Comparison of ENCODE assay signal across 16 cellular contexts in the genomic region with DNA sequence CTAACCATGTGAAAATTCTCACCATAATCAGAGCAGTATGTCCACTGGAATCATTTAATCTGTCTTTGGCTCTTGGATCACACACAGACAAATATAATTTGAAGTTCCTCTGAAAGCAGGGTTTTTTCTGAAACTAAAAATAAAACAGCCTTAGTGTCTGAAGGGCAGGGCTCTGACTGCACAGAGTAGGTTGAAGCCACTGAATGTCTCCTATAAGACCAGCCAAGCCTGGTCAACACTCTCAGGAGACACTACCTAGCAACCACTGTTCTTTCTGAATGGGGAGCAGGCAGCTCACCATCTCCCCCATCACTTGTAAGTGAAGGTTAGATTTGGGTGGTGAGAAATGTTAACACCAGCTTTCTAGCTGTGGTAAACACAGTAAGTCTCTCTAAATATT. TPM values are rescaled to one million over a fixed set of nuclear protein-coding genes. Genes with fewer than 3 reads are reported as not detected.
DNase-seq lines count a peak whose midpoint lies in the region; ATAC-seq and TF ChIP-seq lines count a peak whose summit lies in the region.
"Had no signal": no experiment of that assay in that cellular context is flagged by ENCODE, and none has a peak within 500 bp of the region (broad histone marks: within the 10 kb centered on the region; RNA-seq: fewer than 3 reads in every experiment).

No MANE protein-coding gene starts in this region.

- TF ChIP-seq CTCF in activated B cell treated with CpG ODN at 0.5 μM for 24 hours (IDR thresholded peaks at IDR 0.05) (no peak), MCF 10A (IDR thresholded peaks at IDR 0.05; ENCODE audit: unreplicated experiment) (no peak)

- DNase-seq in activated naive CD8-positive, alpha-beta T cell treated with anti-CD3 and anti-CD28 coated beads, Interleukin-2, amount 50 U/mL, for 24 hours: no peak
- no peak for DNase-seq in activated naive CD8-positive, alpha-beta T cell treated with anti-CD3 and anti-CD28 coated beads for 36 hours
- DNase-seq in activated B cell treated with CpG ODN at 0.5 μM for 24 hours: no peak
- DNase-seq in stimulated activated naive B cell treated with anti-CD40 and anti-IgM and Interleukin-4, amounts not matched to agents 10 μg/mL and 1 μg/mL and 100 μg/mL, for 72 hours: no peak
- no peak for DNase-seq in NCI-H2171 treated with DMSO at 0.1 percent for 48 hours (lab: John Stamatoyannopoulos, UW)
- DNase-seq in NCI-H2171 (lab: John Stamatoyannopoulos, UW): no peak
- no peak for DNase-seq in MCF 10A (ENCODE audit: unreplicated experiment)
- DNase-seq: ACHN; Caco-2; Calu3; CD4-positive, alpha-beta T cell; CD8-positive, alpha-beta T cell; DMS79 treated with DMSO at 0.1 percent for 48 hours; GF-D8 had no signal

- H3K4me1 Mint-ChIP-seq in activated naive CD8-positive, alpha-beta T cell treated with anti-CD3 and anti-CD28 coated beads, Interleukin-2, amount 50 U/mL, for 24 hours: no peaks in the 10 kb centered on the region
- H3K4me1 Mint-ChIP-seq in activated naive CD8-positive, alpha-beta T cell treated with anti-CD3 and anti-CD28 coated beads for 36 hours: no peaks in the 10 kb centered on the region
- peaks cover 40% of the 10 kb centered on the region for H3K4me1 Mint-ChIP-seq in activated B cell treated with CpG ODN at 0.5 μM for 24 hours
- H3K4me1 Mint-ChIP-seq in dendritic cell treated with granulocyte-macrophage colony-stimulating factor and Interleukin-4, amounts not matched to agents 40 ng/mL and 50 ng/mL, for 4 days (ENCODE audit: low read depth): peaks cover 70% of the 10 kb centered on the region
- H3K4me1 Mint-ChIP-seq in stimulated activated naive B cell treated with anti-CD40 and anti-IgM and Interleukin-4, amounts not matched to agents 10 μg/mL and 1 μg/mL and 100 μg/mL, for 72 hours: peaks cover 19 to 50% of the 10 kb centered on the region in 2 donors
- peaks cover 9% of the 10 kb centered on the region for H3K4me1 Mint-ChIP-seq in MCF 10A (ENCODE audit: insufficient read depth, unreplicated experiment)

- H3K27ac Mint-ChIP-seq in activated naive CD8-positive, alpha-beta T cell treated with anti-CD3 and anti-CD28 coated beads, Interleukin-2, amount 50 U/mL, for 24 hours: no peak overlapping the region
- no peak overlapping the region for H3K27ac Mint-ChIP-seq in activated naive CD8-positive, alpha-beta T cell treated with anti-CD3 and anti-CD28 coated beads for 36 hours
- H3K27ac Mint-ChIP-seq in activated B cell treated with CpG ODN at 0.5 μM for 24 hours (no peak overlapping the region), MCF 10A (ENCODE audit: low read depth, unreplicated experiment) (no peak overlapping the region)
- peak overlapping the region; percentile 95 for H3K27ac Mint-ChIP-seq in dendritic cell treated with granulocyte-macrophage colony-stimulating factor and Interleukin-4, amounts not matched to agents 40 ng/mL and 50 ng/mL, for 4 days
- peak overlapping the region; percentile 14 for H3K27ac Mint-ChIP-seq in stimulated activated naive B cell treated with anti-CD40 and anti-IgM and Interleukin-4, amounts not matched to agents 10 μg/mL and 1 μg/mL and 100 μg/mL, for 72 hours
- H3K27ac Mint-ChIP-seq: CD4-positive, alpha-beta T cell; CD8-positive, alpha-beta T cell had no signal

- intact Hi-C loops in activated B cell treated with CpG ODN at 0.5 μM for 24 hours (cut with micrococcal nuclease): no loop called here
- intact Hi-C loops in dendritic cell treated with granulocyte-macrophage colony-stimulating factor and Interleukin-4, amounts not matched to agents 40 ng/mL and 50 ng/mL, for 4 days (cut with micrococcal nuclease): loop anchor here (10.0 kb wide), 1 partner anchor 236 kb away; no protein-coding TSS in a partner anchor
- intact Hi-C loops in MCF 10A (cut with micrococcal nuclease): no loop called here

- peak; percentile 36 for ATAC-seq in activated naive CD8-positive, alpha-beta T cell treated with anti-CD3 and anti-CD28 coated beads, Interleukin-2, amount 50 U/mL, for 24 hours
- ATAC-seq in activated B cell treated with CpG ODN at 0.5 μM for 24 hours (ENCODE audit: low read depth): peak; percentile 31
- peak; percentile 83 to 85 for ATAC-seq in stimulated activated naive B cell treated with anti-CD40 and anti-IgM and Interleukin-4, amounts not matched to agents 10 μg/mL and 1 μg/mL and 100 μg/mL, for 72 hours (replicated peaks)
- ATAC-seq: A549; CD8-positive, alpha-beta T cell had no signal

- POLR2A ChIA-PET in activated B cell treated with CpG ODN at 0.5 μM for 24 hours (lab: Charles Lee): interaction anchor here (1.4 kb wide), 1 partner anchor 16 kb away, joined by 7 read pairs; the partner anchor contains the start of gene TMEM183A
- POLR2A ChIA-PET in MCF 10A (lab: Yijun Ruan, JAX): interaction anchor here (0.7 to 1.3 kb wide), 4 partner anchors 14 to 46 kb away, joined by 3 to 4 read pairs (median 3); no protein-coding TSS in a partner anchor

- no peak overlapping the region for H3K4me3 Mint-ChIP-seq in activated naive CD8-positive, alpha-beta T cell treated with anti-CD3 and anti-CD28 coated beads, Interleukin-2, amount 50 U/mL, for 24 hours
- H3K4me3 Mint-ChIP-seq in activated naive CD8-positive, alpha-beta T cell treated with anti-CD3 and anti-CD28 coated beads for 36 hours: no peak overlapping the region
- H3K4me3 Mint-ChIP-seq in activated B cell treated with CpG ODN at 0.5 μM for 24 hours (no peak overlapping the region), MCF 10A (ENCODE audit: unreplicated experiment) (no peak overlapping the region)
- no peak overlapping the region for H3K4me3 Mint-ChIP-seq in dendritic cell treated with granulocyte-macrophage colony-stimulating factor and Interleukin-4, amounts not matched to agents 40 ng/mL and 50 ng/mL, for 4 days
- H3K4me3 Mint-ChIP-seq in stimulated activated naive B cell treated with anti-CD40 and anti-IgM and Interleukin-4, amounts not matched to agents 10 μg/mL and 1 μg/mL and 100 μg/mL, for 72 hours: peak overlapping the region in 1 of 2 donors; percentile 33
- H3K4me3 Mint-ChIP-seq: CD4-positive, alpha-beta T cell; CD8-positive, alpha-beta T cell had no signal

- no peaks in the 10 kb centered on the region for H3K9me3 Mint-ChIP-seq in activated naive CD8-positive, alpha-beta T cell treated with anti-CD3 and anti-CD28 coated beads, Interleukin-2, amount 50 U/mL, for 24 hours
- H3K9me3 Mint-ChIP-seq in activated naive CD8-positive, alpha-beta T cell treated with anti-CD3 and anti-CD28 coated beads for 36 hours: no peaks in the 10 kb centered on the region
- H3K9me3 Mint-ChIP-seq in activated B cell treated with CpG ODN at 0.5 μM for 24 hours: no peaks in the 10 kb centered on the region
- peaks cover 8% of the 10 kb centered on the region for H3K9me3 Mint-ChIP-seq in dendritic cell treated with granulocyte-macrophage colony-stimulating factor and Interleukin-4, amounts not matched to agents 40 ng/mL and 50 ng/mL, for 4 days
- peaks cover 2 to 5% of the 10 kb centered on the region in 2 donors for H3K9me3 Mint-ChIP-seq in stimulated activated naive B cell treated with anti-CD40 and anti-IgM and Interleukin-4, amounts not matched to agents 10 μg/mL and 1 μg/mL and 100 μg/mL, for 72 hours
- H3K9me3 Mint-ChIP-seq in MCF 10A (ENCODE audit: unreplicated experiment): peaks cover 9% of the 10 kb centered on the region
- H3K9me3 Mint-ChIP-seq: CD4-positive, alpha-beta T cell; CD8-positive, alpha-beta T cell had no signal

- no TSS peak for BruUV-seq in MCF 10A (replicated peaks; lab: Mats Ljungman, UMichigan)

- peaks cover 20% of the 10 kb centered on the region for H3K27me3 Mint-ChIP-seq in activated naive CD8-positive, alpha-beta T cell treated with anti-CD3 and anti-CD28 coated beads, Interleukin-2, amount 50 U/mL, for 24 hours
- peaks cover 26% of the 10 kb centered on the region for H3K27me3 Mint-ChIP-seq in activated naive CD8-positive, alpha-beta T cell treated with anti-CD3 and anti-CD28 coated beads for 36 hours
- peaks cover 2% of the 10 kb centered on the region for H3K27me3 Mint-ChIP-seq in activated B cell treated with CpG ODN at 0.5 μM for 24 hours
- H3K27me3 Mint-ChIP-seq in dendritic cell treated with granulocyte-macrophage colony-stimulating factor and Interleukin-4, amounts not matched to agents 40 ng/mL and 50 ng/mL, for 4 days: no peaks in the 10 kb centered on the region
- no peaks in the 10 kb centered on the region for H3K27me3 Mint-ChIP-seq in stimulated activated naive B cell treated with anti-CD40 and anti-IgM and Interleukin-4, amounts not matched to agents 10 μg/mL and 1 μg/mL and 100 μg/mL, for 72 hours
- peaks cover 64% of the 10 kb centered on the region for H3K27me3 Mint-ChIP-seq in MCF 10A (ENCODE audit: insufficient read depth, unreplicated experiment)

- no peaks in the 10 kb centered on the region for H3K36me3 Mint-ChIP-seq in activated naive CD8-positive, alpha-beta T cell treated with anti-CD3 and anti-CD28 coated beads, Interleukin-2, amount 50 U/mL, for 24 hours (ENCODE audit: low read depth)
- no peaks in the 10 kb centered on the region for H3K36me3 Mint-ChIP-seq in activated naive CD8-positive, alpha-beta T cell treated with anti-CD3 and anti-CD28 coated beads for 36 hours
- H3K36me3 Mint-ChIP-seq in activated B cell treated with CpG ODN at 0.5 μM for 24 hours (ENCODE audit: low read depth): no peaks in the 10 kb centered on the region
- H3K36me3 Mint-ChIP-seq in dendritic cell treated with granulocyte-macrophage colony-stimulating factor and Interleukin-4, amounts not matched to agents 40 ng/mL and 50 ng/mL, for 4 days (ENCODE audit: low read depth): no peaks in the 10 kb centered on the region
- peaks cover 2 to 3% of the 10 kb centered on the region in 2 donors for H3K36me3 Mint-ChIP-seq in stimulated activated naive B cell treated with anti-CD40 and anti-IgM and Interleukin-4, amounts not matched to agents 10 μg/mL and 1 μg/mL and 100 μg/mL, for 72 hours
- no peaks in the 10 kb centered on the region for H3K36me3 Mint-ChIP-seq in MCF 10A (ENCODE audit: insufficient read depth, unreplicated experiment)
- H3K36me3 Mint-ChIP-seq: CD8-positive, alpha-beta T cell had no signal

- CTCF ChIA-PET in activated B cell treated with CpG ODN at 0.5 μM for 24 hours (lab: Charles Lee): interaction anchor here (1.7 kb wide), 1 partner anchor 8 kb away, joined by 4 read pairs; no protein-coding TSS in a partner anchor
- CTCF ChIA-PET in MCF 10A (lab: Yijun Ruan, JAX): interaction anchor here (0.6 to 6.6 kb wide), 8 partner anchors 8 to 272 kb away, joined by 3 to 52 read pairs (median 4); partner anchors contain the start of gene KLHL12

RNA-seq across cellular contexts. Expression of gene TMEM183A, which starts 16.1 kb away (rescaled TPM):
- 10 to 100 TPM; 81.4 to 81.9 TPM for total RNA-seq in activated naive CD8-positive, alpha-beta T cell treated with anti-CD3 and anti-CD28 coated beads for 36 hours
- 62.5 and 70.6 TPM in 2 replicates for total RNA-seq in activated B cell treated with CpG ODN at 0.5 μM for 24 hours
- total RNA-seq in MCF 10A (2022): 104 and 108 TPM in 2 replicates

RNA-seq across cellular contexts. Expression of gene CYB5R1, which starts 24.1 kb away (rescaled TPM):
- 10 to 100 TPM; 18.3 to 19.2 TPM for total RNA-seq in activated naive CD8-positive, alpha-beta T cell treated with anti-CD3 and anti-CD28 coated beads for 36 hours
- total RNA-seq in activated B cell treated with CpG ODN at 0.5 μM for 24 hours (30.8 and 32.4 TPM in 2 replicates), MCF 10A (2022) (41.3 and 52.7 TPM in 2 replicates)

RNA-seq across cellular contexts. Expression of gene ADIPOR1, which starts 33.0 kb away (rescaled TPM):
- total RNA-seq in activated naive CD8-positive, alpha-beta T cell treated with anti-CD3 and anti-CD28 coated beads for 36 hours: 10 to 100 TPM; 77.3 to 82.1 TPM
- 44.4 and 45.0 TPM in 2 replicates for total RNA-seq in activated B cell treated with CpG ODN at 0.5 μM for 24 hours
- total RNA-seq in MCF 10A (2022): 157 and 168 TPM in 2 replicates

RNA-seq across cellular contexts. Expression of gene PPFIA4, which starts 35.2 kb away (rescaled TPM):
- 10 to 100 TPM; 20.8 to 21.3 TPM for total RNA-seq in activated naive CD8-positive, alpha-beta T cell treated with anti-CD3 and anti-CD28 coated beads for 36 hours
- total RNA-seq in activated B cell treated with CpG ODN at 0.5 μM for 24 hours (0.12 and 0.29 TPM in 2 replicates), MCF 10A (2022) (0.16 and 0.49 TPM in 2 replicates)

Comparison
In these comparisons a context has a peak if more than half of its experiments do, and no peak if none do; other contexts are left out.
1. ATAC-seq: peak in every context shown above with its lines; median percentile 84 in stimulated activated naive B cell treated with anti-CD40 and anti-IgM and Interleukin-4, amounts not matched to agents 10 μg/mL and 1 μg/mL and 100 μg/mL, for 72 hours; 36 in activated naive CD8-positive, alpha-beta T cell treated with anti-CD3 and anti-CD28 coated beads, Interleukin-2, amount 50 U/mL, for 24 hours; 31 in activated B cell treated with CpG ODN at 0.5 μM for 24 hours.
2. H3K27ac Mint-ChIP-seq: peak in dendritic cell treated with granulocyte-macrophage colony-stimulating factor and Interleukin-4, amounts not matched to agents 40 ng/mL and 50 ng/mL, for 4 days (single experiment) and stimulated activated naive B cell treated with anti-CD40 and anti-IgM and Interleukin-4, amounts not matched to agents 10 μg/mL and 1 μg/mL and 100 μg/mL, for 72 hours (single experiment); none in activated naive CD8-positive, alpha-beta T cell treated with anti-CD3 and anti-CD28 coated beads, Interleukin-2, amount 50 U/mL, for 24 hours (single experiment), activated naive CD8-positive, alpha-beta T cell treated with anti-CD3 and anti-CD28 coated beads for 36 hours (single experiment), activated B cell treated with CpG ODN at 0.5 μM for 24 hours (single experiment) and MCF 10A (single experiment).